ENCODE assay signal across 8 cellular contexts in genomic region chr3:19934098-19934566, GRCh38. TPM values are rescaled to one million over a fixed set of nuclear protein-coding genes. Genes with fewer than 3 reads are reported as not detected.
DNase-seq lines count a peak whose midpoint lies in the region; ATAC-seq and TF ChIP-seq lines count a peak whose summit lies in the region.

TSS of gene EFHB (minus strand) at chr3:19934217. CDS start at chr3:19934018, 199 bp downstream.

- peak; percentile 32 for DNase-seq in ELR (ENCODE audit: low read depth)
- peak; percentile 9 for DNase-seq in NCI-H1092 treated with DMSO at 0.1 percent for 48 hours (lab: John Stamatoyannopoulos, UW)
- DNase-seq in activated T-helper 2 cell treated with anti-CD3 and anti-CD28 coated beads, Interferon-gamma antibody, Interleukin-2, Interleukin-4, amounts not matched to agents 10 μg/mL and 5 μg/mL and 100 μg/mL, durations not matched to agents 14 hours and 24 hours and 36 hours (ENCODE audit: low spot score) = no peak
- DNase-seq in right lobe of liver = peak in 1 of 3 donors; percentile 32
- no peak for DNase-seq in OCI-M2 (lab: John Stamatoyannopoulos, UW; ENCODE audit: unreplicated experiment)
- no peak for DNase-seq in globus pallidus (ENCODE audit: low spot score)
- DNase-seq in activated gamma-delta T cell treated with Interleukin-2 at 50 U/mL for 16 hours = no peak
- no peak for DNase-seq in lower leg skin (ENCODE audit: low spot score in 2 of 2)

- no peak within 1 kb of the TSS for H3K4me3 Mint-ChIP-seq in activated T-helper 2 cell treated with anti-CD3 and anti-CD28 coated beads, Interferon-gamma antibody, Interleukin-2, Interleukin-4, amounts not matched to agents 10 μg/mL and 5 μg/mL and 100 μg/mL, durations not matched to agents 14 hours and 24 hours and 36 hours (ENCODE audit: low read depth)

- H3K36me3 ChIP-seq in right lobe of liver = no peaks in the 10 kb centered on the region

- no peaks in the 10 kb centered on the region for H3K9me3 Mint-ChIP-seq in activated T-helper 2 cell treated with anti-CD3 and anti-CD28 coated beads, Interferon-gamma antibody, Interleukin-2, Interleukin-4, amounts not matched to agents 10 μg/mL and 5 μg/mL and 100 μg/mL, durations not matched to agents 14 hours and 24 hours and 36 hours

- peaks cover 8% of the 10 kb centered on the region for H3K27me3 Mint-ChIP-seq in activated T-helper 2 cell treated with anti-CD3 and anti-CD28 coated beads, Interferon-gamma antibody, Interleukin-2, Interleukin-4, amounts not matched to agents 10 μg/mL and 5 μg/mL and 100 μg/mL, durations not matched to agents 14 hours and 24 hours and 36 hours (ENCODE audit: low read depth)

- peak; percentile 28 to 41 (median 36) for ATAC-seq in right lobe of liver

- peak within 1 kb of the TSS; percentile 14 for H3K27ac Mint-ChIP-seq in activated T-helper 2 cell treated with anti-CD3 and anti-CD28 coated beads, Interferon-gamma antibody, Interleukin-2, Interleukin-4, amounts not matched to agents 10 μg/mL and 5 μg/mL and 100 μg/mL, durations not matched to agents 14 hours and 24 hours and 36 hours

- TF ChIP-seq CTCF in right lobe of liver (IDR thresholded peaks at IDR 0.05) = no peak
- TF ChIP-seq CTCF in lower leg skin (IDR thresholded peaks at IDR 0.05) = no peak

- H3K4me3 ChIP-seq in right lobe of liver (no peak within 1 kb of the TSS), lower leg skin (ENCODE audit: low read depth, poor library complexity, severe bottlenecking) (no peak within 1 kb of the TSS)

- H3K9me3 ChIP-seq in right lobe of liver = no peaks in the 10 kb centered on the region

- intact Hi-C loops in activated T-helper 2 cell treated with anti-CD3 and anti-CD28 coated beads, Interferon-gamma antibody, Interleukin-2, Interleukin-4, amounts not matched to agents 10 μg/mL and 5 μg/mL and 100 μg/mL, durations not matched to agents 14 hours and 24 hours and 36 hours (cut with micrococcal nuclease) = loop anchor here (5.0 to 10.0 kb wide), 4 partner anchors 47 to 1729 kb away; no protein-coding TSS in a partner anchor
- intact Hi-C loops in right lobe of liver (cut with DNase I) = no loop called here
- intact Hi-C loops in lower leg skin (cut with DNase I; ENCODE audit: low total_unique reads) = no loop called here

- no peaks in the 10 kb centered on the region for H3K27me3 ChIP-seq in right lobe of liver

- H3K36me3 Mint-ChIP-seq in activated T-helper 2 cell treated with anti-CD3 and anti-CD28 coated beads, Interferon-gamma antibody, Interleukin-2, Interleukin-4, amounts not matched to agents 10 μg/mL and 5 μg/mL and 100 μg/mL, durations not matched to agents 14 hours and 24 hours and 36 hours (ENCODE audit: low read depth) = no peaks in the 10 kb centered on the region

- H3K4me1 ChIP-seq in right lobe of liver = no peaks in the 10 kb centered on the region

- H3K27ac ChIP-seq in right lobe of liver = no peak within 1 kb of the TSS

- TF ChIP-seq POLR2A in right lobe of liver (IDR thresholded peaks at IDR 0.05) = no peak
- no peak for TF ChIP-seq POLR2A in lower leg skin (IDR thresholded peaks at IDR 0.05)

- WGBS in right lobe of liver (ENCODE audit: insufficient coverage, low coverage, low lambda C conversion rate, missing lambda C conversion rate) = 13% methylated on average over 4 of the region's 5 CpGs
- WGBS in lower leg skin, 2 donors = 45 to 48% methylated on average over 5 of the region's 5 CpGs

- H3K4me1 Mint-ChIP-seq in activated T-helper 2 cell treated with anti-CD3 and anti-CD28 coated beads, Interferon-gamma antibody, Interleukin-2, Interleukin-4, amounts not matched to agents 10 μg/mL and 5 μg/mL and 100 μg/mL, durations not matched to agents 14 hours and 24 hours and 36 hours (ENCODE audit: low read depth) = peaks cover 54% of the 10 kb centered on the region

RNA-seq across cellular contexts. Expression of gene EFHB, which starts in this region (rescaled TPM):
- total RNA-seq in activated T-helper 2 cell treated with anti-CD3 and anti-CD28 coated beads, Interferon-gamma antibody, Interleukin-2, Interleukin-4, amounts not matched to agents 10 μg/mL and 5 μg/mL and 100 μg/mL, durations not matched to agents 14 hours and 24 hours and 36 hours = 0.94 TPM in 1 of 2 replicates, not detected in the other
- total RNA-seq in right lobe of liver (1 to 10 TPM in 1 of 6 experiments, under 1 TPM in 1, not detected in 4; 0.70 to 1.3 TPM), lower leg skin (under 1 TPM in 3 of 4 donors, not detected in 1; 0.80 to 0.88 (median 0.88) TPM)

Comparison
In these comparisons a context has a peak if more than half of its experiments do, and no peak if none do; other contexts are left out.
1. DNase-seq: peak in ELR (single experiment) and NCI-H1092 treated with DMSO at 0.1 percent for 48 hours (single experiment); none in activated T-helper 2 cell treated with anti-CD3 and anti-CD28 coated beads, Interferon-gamma antibody, Interleukin-2, Interleukin-4, amounts not matched to agents 10 μg/mL and 5 μg/mL and 100 μg/mL, durations not matched to agents 14 hours and 24 hours and 36 hours (single experiment), OCI-M2 (single experiment), globus pallidus (single experiment), activated gamma-delta T cell treated with Interleukin-2 at 50 U/mL for 16 hours (single experiment) and lower leg skin (0 of 2).